15 cellular contexts compared by ENCODE assay signal in the genomic region with DNA sequence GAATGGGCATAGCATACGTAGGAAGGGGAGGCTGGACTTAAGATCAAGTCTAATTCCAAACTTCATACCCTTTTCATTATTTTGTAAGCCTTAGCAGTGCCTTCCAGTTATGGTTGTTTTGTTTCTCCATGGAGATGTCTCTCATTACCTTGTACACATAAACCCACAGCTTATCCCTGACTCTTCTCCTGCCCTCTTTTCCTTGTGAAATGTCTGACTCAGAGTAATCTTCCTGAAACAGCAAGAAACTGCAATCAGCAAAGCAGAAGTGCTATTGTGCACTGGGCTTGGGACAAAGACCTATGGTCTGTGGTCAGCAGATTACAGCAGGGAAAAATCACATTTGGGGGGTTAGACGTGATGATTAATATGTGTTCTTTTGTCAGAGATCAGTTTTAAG.
DNase-seq lines count a peak whose midpoint lies in the region; ATAC-seq and TF ChIP-seq lines count a peak whose summit lies in the region.
"Had no signal": no experiment of that assay in that cellular context is flagged by ENCODE, and none has a peak within 500 bp of the region (broad histone marks: within the 10 kb centered on the region; RNA-seq: fewer than 3 reads in every experiment).

No MANE protein-coding gene starts in this region.

- intact Hi-C loops in aorta (cut with DNase I) = no loop called here

- peaks cover 0 to 5% of the 10 kb centered on the region in 2 donors for H3K4me1 ChIP-seq in aorta (ENCODE audit: control insufficient read depth in 1 of 2, insufficient read depth in 2 of 2, low read length in 2 of 2)
- H3K4me1 ChIP-seq: BLaER1 had no signal

- POLR2A ChIA-PET in AG04450 (lab: Yijun Ruan, JAX) = no interaction called here

- 47 to 48% methylated on average over 2 of the region's 2 CpGs for WGBS in aorta, 2 donors

- ATAC-seq in GM19467 (IDR thresholded peaks at IDR 0.05; ENCODE audit: unreplicated experiment) = no peak
- ATAC-seq in aorta (ENCODE audit: low FRiP score) = no peak
- ATAC-seq: stimulated activated effector memory CD8-positive, alpha-beta T cell treated with anti-CD3 and anti-CD28 coated beads, Interleukin-12 subunit alpha, Interleukin-12 subunit beta, amount 100 ng/mL, for 72 hours had no signal

- CTCF ChIA-PET in AG04450 (lab: Charles Lee) = no interaction called here

- DNase-seq in AG04450 (ENCODE audit: low read depth, low spot score) (peak; percentile 32), HS-5 (ENCODE audit: low read depth) (peak; percentile 16), brain microvascular endothelial cell (peak; percentile 84), kidney tubule cell (ENCODE audit: low spot score) (peak; percentile 68), nucleus accumbens (lab: John Stamatoyannopoulos, UW) (no peak), aorta (no peak), NCI-H2196 treated with DMSO at 0.1 percent for 48 hours (lab: John Stamatoyannopoulos, UW; ENCODE audit: unreplicated experiment) (no peak)
- DNase-seq: activated CD4-positive, alpha-beta T cell treated with anti-CD3 and anti-CD28 coated beads for 4 hours; activated naive CD4-positive, alpha-beta T cell treated with Interleukin-2 at 50 U/mL for 16 hours; NCI-H2107; SHP77 treated with DMSO at 0.1 percent for 48 hours had no signal

- H3K27me3 ChIP-seq in AG04450 (ENCODE audit: control insufficient read depth, insufficient read depth, low read length) = no peaks in the 10 kb centered on the region
- H3K27me3 ChIP-seq in brain microvascular endothelial cell (replicated peaks) = no peaks in the 10 kb centered on the region
- H3K27me3 ChIP-seq in aorta (ENCODE audit: control insufficient read depth in 1 of 2, insufficient read depth in 2 of 2, low read length in 1 of 2) = no peaks in the 10 kb centered on the region
- H3K27me3 ChIP-seq: BLaER1 had no signal

- no peak overlapping the region for H3K27ac ChIP-seq in AG04450 (ENCODE audit: low read depth, low read length)
- peak overlapping the region; percentile 37 for H3K27ac ChIP-seq in brain microvascular endothelial cell
- H3K27ac ChIP-seq in aorta (ENCODE audit: low read depth in 1 of 2, low read length in 2 of 2) = no peak overlapping the region
- H3K27ac ChIP-seq: BLaER1 had no signal

- H3K4me3 ChIP-seq in AG04450 (ENCODE audit: low read depth, low read length) = no peak overlapping the region
- no peak overlapping the region for H3K4me3 ChIP-seq in brain microvascular endothelial cell (ENCODE audit: low read depth, low read length)
- H3K4me3 ChIP-seq in aorta (ENCODE audit: low read length in 2 of 2) = no peak overlapping the region
- H3K4me3 ChIP-seq: BLaER1, GM12878 had no signal

- H3K36me3 ChIP-seq in brain microvascular endothelial cell (replicated peaks) = no peaks in the 10 kb centered on the region
- H3K36me3 ChIP-seq in aorta (ENCODE audit: control insufficient read depth in 1 of 2, insufficient read depth in 2 of 2, low read length in 1 of 2) = no peaks in the 10 kb centered on the region
- H3K36me3 ChIP-seq: BLaER1 had no signal

- in situ Hi-C loops in brain microvascular endothelial cell (cut with HindIII; ENCODE audit: low pct_ligation_motif_present, low sequenced_read_pairs) = no loop called here

- no peaks in the 10 kb centered on the region for H3K9me3 ChIP-seq in AG04450 (ENCODE audit: control insufficient read depth, insufficient read depth, low read length)
- H3K9me3 ChIP-seq in aorta (ENCODE audit: control insufficient read depth, low read length) = no peaks in the 10 kb centered on the region
- H3K9me3 ChIP-seq: BLaER1 had no signal

- no peak for TF ChIP-seq CTCF in AG04450 (IDR thresholded peaks at IDR 0.05; ENCODE audit: low read depth, low read length)
- TF ChIP-seq CTCF in brain microvascular endothelial cell (IDR thresholded peaks at IDR 0.05; ENCODE audit: low read depth, low read length, missing control alignments) = no peak

Comparison
In these comparisons a context has a peak if more than half of its experiments do, and no peak if none do; other contexts are left out.
1. DNase-seq: peak in AG04450 (single experiment), HS-5 (single experiment), brain microvascular endothelial cell (single experiment) and kidney tubule cell (single experiment); none in nucleus accumbens (0 of 56), aorta (0 of 2) and NCI-H2196 treated with DMSO at 0.1 percent for 48 hours (single experiment).